ENCODE assay signal across 8 cellular contexts in the genomic region with DNA sequence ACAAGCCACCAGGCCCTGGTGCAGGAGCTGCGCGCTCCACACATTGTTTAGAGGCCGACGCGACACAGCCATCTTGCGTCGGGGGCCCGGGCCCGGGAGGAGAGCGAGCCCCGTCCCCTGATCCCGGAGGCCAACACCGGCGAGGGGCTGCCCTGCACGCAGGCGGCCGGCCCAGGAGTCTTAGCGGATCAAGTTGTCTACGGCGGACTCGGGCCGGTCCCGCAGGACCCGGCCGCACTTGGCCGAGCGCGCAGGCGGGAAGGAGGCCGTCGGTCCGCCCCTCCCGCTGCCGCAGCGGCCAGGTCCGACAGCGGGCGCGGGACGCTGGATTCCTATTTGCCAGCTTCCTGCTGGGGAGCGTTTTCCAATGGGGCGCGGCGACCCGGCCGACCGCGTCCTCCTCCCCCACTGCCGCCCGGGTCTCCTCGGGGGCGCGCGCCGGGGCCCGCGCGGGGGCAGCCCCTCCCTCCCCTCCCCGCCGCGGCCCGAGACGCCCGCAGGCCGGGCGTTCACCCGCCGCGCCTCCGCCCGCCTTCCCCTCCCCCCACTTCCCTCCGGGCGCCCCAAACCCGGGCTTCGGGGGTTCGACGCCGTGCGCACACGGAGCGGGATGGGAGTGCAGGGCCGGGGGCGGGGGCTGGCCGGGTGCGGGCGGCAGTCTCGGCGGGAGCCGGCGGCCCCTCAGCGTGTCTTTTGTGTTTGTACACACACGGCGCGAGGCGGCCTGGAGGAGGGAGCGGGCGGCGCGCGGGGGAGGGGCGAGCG. TPM values are rescaled to one million over a fixed set of nuclear protein-coding genes. Genes with fewer than 3 reads are reported as not detected.
DNase-seq lines count a peak whose midpoint lies in the region; ATAC-seq, FAIRE-seq and TF ChIP-seq lines count a peak whose summit lies in the region.

No MANE protein-coding gene starts in this region.

- peak overlapping the region; percentile 95 for H2AFZ ChIP-seq in endothelial cell of umbilical vein (ENCODE audit: low read depth, low read length)

- H3K4me1 Mint-ChIP-seq in CD4-positive, CD25-positive, alpha-beta regulatory T cell, result peaks cover 19 to 44% (median 37%) of the 10 kb centered on the region in 4 donors
- peaks cover 35% of the 10 kb centered on the region for H3K4me1 Mint-ChIP-seq in activated CD4-positive, alpha-beta memory T cell treated with anti-CD3 and anti-CD28 coated beads for 36 hours (ENCODE audit: low read depth)

- peak overlapping the region; percentile 66 for H3K4me3 ChIP-seq in CD4-positive, CD25-positive, alpha-beta regulatory T cell (ENCODE audit: low read depth, low read length)
- H3K4me3 ChIP-seq in endothelial cell of umbilical vein (replicated peaks in 1 of 3; ENCODE audit: insufficient read depth in 1 of 3, low read depth in 1 of 3, low read length in 3 of 3), result peak overlapping the region; percentile 68 to 78 (median 71)

- peaks cover 37% of the 10 kb centered on the region for H3K4me1 ChIP-seq in CD4-positive, CD25-positive, alpha-beta regulatory T cell (ENCODE audit: control insufficient read depth, insufficient read depth, low read length, poor library complexity, severe bottlenecking)
- H3K4me1 ChIP-seq in endothelial cell of umbilical vein (ENCODE audit: control insufficient read depth, extremely low read depth, insufficient read depth, low read length), result peaks cover 24% of the 10 kb centered on the region

- H3K36me3 ChIP-seq in CD4-positive, CD25-positive, alpha-beta regulatory T cell (ENCODE audit: control insufficient read depth, insufficient read depth, low read length), result peaks cover 17% of the 10 kb centered on the region
- peaks cover 2 to 11% of the 10 kb centered on the region in 2 experiments for H3K36me3 ChIP-seq in endothelial cell of umbilical vein (ENCODE audit: control insufficient read depth in 2 of 2, extremely low read depth in 1 of 2, insufficient read depth in 2 of 2, low read length in 2 of 2)

- peak overlapping the region; percentile 90 for H3K4me2 ChIP-seq in endothelial cell of umbilical vein (ENCODE audit: insufficient read depth, low read length)

- no peak for FAIRE-seq in endothelial cell of umbilical vein (lab: Jason Lieb, UNC)

- peaks cover 5% of the 10 kb centered on the region for H3K27me3 Mint-ChIP-seq in CD4-positive, CD25-positive, alpha-beta regulatory T cell
- H3K27me3 Mint-ChIP-seq in activated CD4-positive, alpha-beta memory T cell treated with anti-CD3 and anti-CD28 coated beads for 36 hours, result no peaks in the 10 kb centered on the region

- H3K4me3 Mint-ChIP-seq in CD4-positive, CD25-positive, alpha-beta regulatory T cell, result peak overlapping the region; percentile 98 to 100 (median 100)
- H3K4me3 Mint-ChIP-seq in activated CD4-positive, alpha-beta memory T cell treated with anti-CD3 and anti-CD28 coated beads for 36 hours, result peak overlapping the region; percentile 100

- no peaks in the 10 kb centered on the region for H3K9me3 ChIP-seq in CD4-positive, CD25-positive, alpha-beta regulatory T cell (ENCODE audit: control insufficient read depth in 2 of 2, low read length in 2 of 2)
- H3K9me3 ChIP-seq in endothelial cell of umbilical vein (replicated peaks; ENCODE audit: control insufficient read depth, insufficient read depth, low read length), result no peaks in the 10 kb centered on the region

- H3K9me3 Mint-ChIP-seq in CD4-positive, CD25-positive, alpha-beta regulatory T cell, result no peaks in the 10 kb centered on the region
- H3K9me3 Mint-ChIP-seq in activated CD4-positive, alpha-beta memory T cell treated with anti-CD3 and anti-CD28 coated beads for 36 hours, result no peaks in the 10 kb centered on the region

- peaks cover 41% of the 10 kb centered on the region for H3K79me2 ChIP-seq in endothelial cell of umbilical vein (ENCODE audit: control insufficient read depth, insufficient read depth, low read length)

- DNase-seq in CD4-positive, CD25-positive, alpha-beta regulatory T cell, result peak in 1 of 3 donors; percentile 65
- DNase-seq in NCI-H2227 (lab: John Stamatoyannopoulos, UW; ENCODE audit: unreplicated experiment) (peak; percentile 92), endothelial cell of umbilical vein (ENCODE audit: low read depth, low spot score) (peak; percentile 76), mesenteric fat pad (ENCODE audit: low spot score) (peak; percentile 94)
- peak; percentile 50 for DNase-seq in activated CD4-positive, alpha-beta memory T cell treated with anti-CD3 and anti-CD28 coated beads for 36 hours
- no peak for DNase-seq in stimulated activated naive CD8-positive, alpha-beta T cell treated with anti-CD3 and anti-CD28 coated beads, Interleukin-15, Interleukin-2, amounts not matched to agents 100 U/mL and 50 U/mL, for 24 hours

- H3K9me1 ChIP-seq in endothelial cell of umbilical vein (replicated peaks; ENCODE audit: control insufficient read depth, extremely low read depth, insufficient read depth, low read length), result no peaks in the 10 kb centered on the region

- peak overlapping the region; percentile 81 to 100 (median 90) for H3K27ac Mint-ChIP-seq in CD4-positive, CD25-positive, alpha-beta regulatory T cell
- peak overlapping the region; percentile 84 for H3K27ac Mint-ChIP-seq in activated CD4-positive, alpha-beta memory T cell treated with anti-CD3 and anti-CD28 coated beads for 36 hours

- H3K27me3 ChIP-seq in CD4-positive, CD25-positive, alpha-beta regulatory T cell (ENCODE audit: control insufficient read depth, insufficient read depth, low read length), result no peaks in the 10 kb centered on the region
- no peaks in the 10 kb centered on the region for H3K27me3 ChIP-seq in endothelial cell of umbilical vein (ENCODE audit: control insufficient read depth in 2 of 2, insufficient read depth in 2 of 2, low read length in 2 of 2)

- POLR2A ChIA-PET in activated CD4-positive, alpha-beta memory T cell treated with anti-CD3 and anti-CD28 coated beads for 36 hours (lab: Charles Lee), result interaction anchor here (0.8 to 3.4 kb wide), 23 partner anchors 15 to 607 kb away, joined by 3 to 45 read pairs (median 5); partner anchors contain the start of genes LIN9, SDE2 and SRP9
- POLR2A ChIA-PET in endothelial cell of umbilical vein (lab: Charles Lee), result interaction anchor here (0.7 to 2.3 kb wide), 21 partner anchors 8 to 617 kb away, joined by 3 to 29 read pairs (median 5); partner anchors contain the start of genes LIN9 and SDE2

- dilution Hi-C loops in endothelial cell of umbilical vein (cut with MboI; ENCODE audit: extremely low pct_ligation_motif_present, low sequenced_read_pairs), result no loop called here

- peaks cover 33% of the 10 kb centered on the region for H3K36me3 Mint-ChIP-seq in CD4-positive, CD25-positive, alpha-beta regulatory T cell
- H3K36me3 Mint-ChIP-seq in activated CD4-positive, alpha-beta memory T cell treated with anti-CD3 and anti-CD28 coated beads for 36 hours, result peaks cover 38% of the 10 kb centered on the region

- peak overlapping the region; percentile 97 for H3K27ac ChIP-seq in CD4-positive, CD25-positive, alpha-beta regulatory T cell (ENCODE audit: insufficient read depth, low read length, poor library complexity, severe bottlenecking)
- peak overlapping the region; percentile 86 for H3K27ac ChIP-seq in endothelial cell of umbilical vein (ENCODE audit: insufficient read depth, low read depth, low read length)

- peak; percentile 14 for TF ChIP-seq POLR2A in endothelial cell of umbilical vein (IDR thresholded peaks at IDR 0.05; ENCODE audit: low read depth, low read length)

- BruUV-seq in endothelial cell of umbilical vein (replicated peaks; lab: Mats Ljungman, UMichigan), result no TSS peak

- intact Hi-C loops in activated CD4-positive, alpha-beta memory T cell treated with anti-CD3 and anti-CD28 coated beads for 36 hours (cut with micrococcal nuclease), result loop anchor here (1.0 to 10.0 kb wide), 8 partner anchors 49 to 635 kb away; partner anchors contain the start of genes LBR, PYCR2 and SDE2
- intact Hi-C loops in endothelial cell of umbilical vein (cut with micrococcal nuclease), result loop anchor here (1.0 to 5.0 kb wide), 8 partner anchors 21 to 635 kb away; partner anchors contain the start of genes ACBD3, LBR, PYCR2 and SDE2

- ATAC-seq in CD4-positive, CD25-positive, alpha-beta regulatory T cell (ENCODE audit: low read depth in 2 of 2), result peak; percentile 33 to 40
- ATAC-seq in GM19035 (IDR thresholded peaks at IDR 0.05; ENCODE audit: unreplicated experiment), result peak; percentile 50
- ATAC-seq in HG03139 (IDR thresholded peaks at IDR 0.05; ENCODE audit: unreplicated experiment), result peak; percentile 39
- peak; percentile 42 for ATAC-seq in stimulated activated naive CD8-positive, alpha-beta T cell treated with anti-CD3 and anti-CD28 coated beads, Interleukin-15, Interleukin-2, amounts not matched to agents 100 U/mL and 50 U/mL, for 24 hours

- peak overlapping the region; percentile 96 for H3K9ac ChIP-seq in endothelial cell of umbilical vein (replicated peaks; ENCODE audit: extremely low read depth, insufficient read depth, low read length)

- H4K20me1 ChIP-seq in endothelial cell of umbilical vein (replicated peaks; ENCODE audit: control insufficient read depth, extremely low read depth, insufficient read depth, low read length), result peaks cover 12% of the 10 kb centered on the region

- TF ChIP-seq CTCF in endothelial cell of umbilical vein (IDR thresholded peaks at IDR 0.05; ENCODE audit: extremely low read depth in 1 of 2, insufficient read depth in 1 of 2, low read depth in 1 of 2, low read length in 2 of 2), result no peak

- CTCF ChIA-PET in activated CD4-positive, alpha-beta memory T cell treated with anti-CD3 and anti-CD28 coated beads for 36 hours (lab: Charles Lee), result interaction anchor here (0.6 to 1.8 kb wide), 11 partner anchors 12 to 346 kb away, joined by 3 to 6 read pairs (median 4); partner anchors contain the start of genes PARP1, SDE2 and SRP9
- CTCF ChIA-PET in endothelial cell of umbilical vein (lab: Charles Lee), result interaction anchor here (1.0 to 4.2 kb wide), 14 partner anchors 10 to 228 kb away, joined by 3 to 61 read pairs (median 6); partner anchors contain the start of gene SDE2

TF ChIP-seq in endothelial cell of umbilical vein, 7 proteins besides CTCF, POLR2A, EP300 and RAD21 (continues in another document):
- TF ChIP-seq GATA2 (IDR thresholded peaks at IDR 0.05; ENCODE audit: insufficient read depth, insufficient read length, low read depth, low read length) (no peak), MYC (IDR thresholded peaks at IDR 0.05; ENCODE audit: low read depth, low read length) (no peak)

RNA-seq across cellular contexts. Expression of gene H3-3A, which starts 0.5 kb away (rescaled TPM):
- total RNA-seq in CD4-positive, CD25-positive, alpha-beta regulatory T cell, result 408 TPM
- polyA plus RNA-seq in CD4-positive, CD25-positive, alpha-beta regulatory T cell, result 1,000 to 10,000 TPM in 2 of 4 donors, 100 to 1,000 TPM in 2; 858 to 1,137 (median 1,025) TPM
- total RNA-seq in activated CD4-positive, alpha-beta memory T cell treated with anti-CD3 and anti-CD28 coated beads for 36 hours, result 100 to 1,000 TPM; 317 to 320 TPM
- total RNA-seq in endothelial cell of umbilical vein (448 and 477 TPM in 2 replicates), mesenteric fat pad (321 TPM)
- polyA plus RNA-seq in endothelial cell of umbilical vein, result 387 and 426 TPM in 2 replicates
- 325 and 468 TPM in 2 replicates for polyA plus RNA-seq in endothelial cell of umbilical vein (2011; cell fraction: cytosol; rRNA removed)
- 112 and 143 TPM in 2 replicates for polyA plus RNA-seq in endothelial cell of umbilical vein (2011; cell fraction: nucleus; rRNA removed)
- polyA plus RNA-seq in endothelial cell of umbilical vein (2012), result 296 and 379 TPM in 2 replicates
- 69.0 and 75.4 TPM in 2 replicates for polyA minus RNA-seq in endothelial cell of umbilical vein
- 101 TPM for polyA minus RNA-seq in endothelial cell of umbilical vein (2011; cell fraction: cytosol; rRNA and poly(A)+ RNA removed)
- polyA minus RNA-seq in endothelial cell of umbilical vein (2011; cell fraction: nucleus; rRNA and poly(A)+ RNA removed), result 33.2 and 34.6 TPM in 2 replicates
